Comparison of ENCODE assay signal across 14 cellular contexts in the genomic region with DNA sequence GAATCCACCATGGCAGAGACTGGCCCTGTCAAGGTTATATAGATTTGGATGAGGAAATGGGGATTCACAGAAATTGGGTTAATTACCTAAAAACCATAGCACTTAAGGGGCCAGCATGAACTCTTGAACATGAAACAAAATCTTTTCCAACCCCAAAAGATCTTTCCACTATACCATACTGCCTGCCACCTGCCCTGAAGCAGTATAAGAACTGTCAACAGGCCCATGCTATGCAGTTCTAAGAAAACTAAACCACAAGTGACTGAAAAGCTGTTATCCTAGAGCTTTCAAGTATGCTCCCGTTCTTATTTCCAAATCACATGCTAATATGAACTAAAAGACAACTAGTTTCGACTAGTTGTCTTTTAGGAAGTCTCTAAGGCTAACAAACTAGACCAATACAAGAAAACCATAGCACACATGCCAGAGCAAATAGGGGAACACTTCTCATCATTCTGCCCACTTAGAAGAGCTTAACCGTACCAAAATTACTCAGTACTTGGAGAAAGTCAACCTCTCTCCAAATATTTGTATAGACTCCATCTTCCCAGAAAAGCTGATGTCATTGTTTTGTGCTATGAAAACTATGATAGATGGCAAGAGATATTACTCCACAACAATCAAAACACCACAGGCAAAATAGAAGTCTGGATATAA. TPM values are rescaled to one million over a fixed set of nuclear protein-coding genes. Genes with fewer than 3 reads are reported as not detected.
DNase-seq lines count a peak whose midpoint lies in the region; ATAC-seq and TF ChIP-seq lines count a peak whose summit lies in the region.
"Had no signal": no experiment of that assay in that cellular context is flagged by ENCODE, and none has a peak within 500 bp of the region (broad histone marks: within the 10 kb centered on the region; RNA-seq: fewer than 3 reads in every experiment).

No MANE protein-coding gene starts in this region.

- H3K36me3 ChIP-seq in esophagus squamous epithelium (peaks cover 0 to 53% (median 7%) of the 10 kb centered on the region in 3 donors), SK-N-SH (replicated peaks in 1 of 2; ENCODE audit: control insufficient read depth in 1 of 2, insufficient read depth in 2 of 2, low read length in 1 of 2) (peaks cover 39 to 51% of the 10 kb centered on the region in 2 experiments)

- POLR2A ChIA-PET in SK-N-SH (lab: Yijun Ruan, JAX): no interaction called here

- no peak overlapping the region for H3K4me3 ChIP-seq in esophagus squamous epithelium
- H3K4me3 ChIP-seq in SK-N-SH (ENCODE audit: low read depth in 2 of 2, low read length in 1 of 2): no peak overlapping the region
- H3K4me3 ChIP-seq: coronary artery, lung had no signal

- CTCF ChIA-PET in activated naive CD4-positive, alpha-beta T cell treated with anti-CD3 and anti-CD28 coated beads, Interleukin-2, amount 10 ng/mL, durations not matched to agents 7 days and 5 days (lab: Charles Lee): interaction anchor here (1.0 kb wide), 1 partner anchor 90 kb away, joined by 7 read pairs; no protein-coding TSS in a partner anchor
- CTCF ChIA-PET in SK-N-SH (lab: Yijun Ruan, JAX): interaction anchor here (1.0 to 2.3 kb wide), 2 partner anchors 11 to 68 kb away, joined by 3 to 7 read pairs; no protein-coding TSS in a partner anchor

- no peak overlapping the region for H3K4me3 Mint-ChIP-seq in activated naive CD4-positive, alpha-beta T cell treated with anti-CD3 and anti-CD28 coated beads, Interleukin-2, amount 10 ng/mL, durations not matched to agents 7 days and 5 days
- H3K4me3 Mint-ChIP-seq in T-helper 2 cell treated with Interferon-gamma antibody and Interleukin-4, amounts not matched to agents 5 μg/mL and 100 μg/mL, for 36 hours: peak overlapping the region; percentile 7
- H3K4me3 Mint-ChIP-seq: CD8-positive, alpha-beta memory T cell had no signal

- peaks cover 50% of the 10 kb centered on the region for H3K36me3 Mint-ChIP-seq in activated naive CD4-positive, alpha-beta T cell treated with anti-CD3 and anti-CD28 coated beads, Interleukin-2, amount 10 ng/mL, durations not matched to agents 7 days and 5 days
- peaks cover 53% of the 10 kb centered on the region for H3K36me3 Mint-ChIP-seq in T-helper 2 cell treated with Interferon-gamma antibody and Interleukin-4, amounts not matched to agents 5 μg/mL and 100 μg/mL, for 36 hours (ENCODE audit: low read depth)

- H4K20me1 ChIP-seq in SK-N-SH (ENCODE audit: insufficient read depth): no peaks in the 10 kb centered on the region

- peak; percentile 13 for ATAC-seq in esophagus mucosa
- ATAC-seq in GM21360 (IDR thresholded peaks at IDR 0.05; ENCODE audit: unreplicated experiment): no peak

- no peak overlapping the region for H3K4me2 ChIP-seq in SK-N-SH

- peaks cover 5% of the 10 kb centered on the region for H3F3A ChIP-seq in SK-N-SH (replicated peaks; ENCODE audit: insufficient read depth)

- H3K9me3 Mint-ChIP-seq in activated naive CD4-positive, alpha-beta T cell treated with anti-CD3 and anti-CD28 coated beads, Interleukin-2, amount 10 ng/mL, durations not matched to agents 7 days and 5 days: no peaks in the 10 kb centered on the region
- H3K9me3 Mint-ChIP-seq in T-helper 2 cell treated with Interferon-gamma antibody and Interleukin-4, amounts not matched to agents 5 μg/mL and 100 μg/mL, for 36 hours: no peaks in the 10 kb centered on the region
- H3K9me3 Mint-ChIP-seq: CD8-positive, alpha-beta memory T cell had no signal

- peaks cover 44% of the 10 kb centered on the region for H3K4me1 Mint-ChIP-seq in activated naive CD4-positive, alpha-beta T cell treated with anti-CD3 and anti-CD28 coated beads, Interleukin-2, amount 10 ng/mL, durations not matched to agents 7 days and 5 days
- peaks cover 49% of the 10 kb centered on the region for H3K4me1 Mint-ChIP-seq in T-helper 2 cell treated with Interferon-gamma antibody and Interleukin-4, amounts not matched to agents 5 μg/mL and 100 μg/mL, for 36 hours (ENCODE audit: low read depth)

- no peak overlapping the region for H3K27ac ChIP-seq in esophagus squamous epithelium
- H3K27ac ChIP-seq in SK-N-SH (ENCODE audit: low read depth in 2 of 2, low read length in 1 of 2): no peak overlapping the region
- H3K27ac ChIP-seq: coronary artery had no signal

- no peak for TF ChIP-seq RAD21 in SK-N-SH (IDR thresholded peaks at IDR 0.05; ENCODE audit: low read length)

- TF ChIP-seq POLR2A in esophagus squamous epithelium (IDR thresholded peaks at IDR 0.05): no peak

- peak; percentile 33 for DNase-seq in activated naive CD4-positive, alpha-beta T cell treated with anti-CD3 and anti-CD28 coated beads, Interleukin-2, amount 10 ng/mL, durations not matched to agents 7 days and 5 days
- no peak for DNase-seq in activated naive CD4-positive, alpha-beta T cell treated with Interleukin-2 at 50 U/mL for 16 hours
- peak; percentile 18 for DNase-seq in T-helper 2 cell treated with Interferon-gamma antibody and Interleukin-4, amounts not matched to agents 5 μg/mL and 100 μg/mL, for 36 hours (ENCODE audit: low spot score)
- DNase-seq in esophagus squamous epithelium (lab: John Stamatoyannopoulos, UW): no peak
- no peak for DNase-seq in SK-N-SH
- DNase-seq: CD8-positive, alpha-beta memory T cell; NCI-H1092 treated with DMSO at 0.1 percent for 48 hours; NCI-H510A treated with DMSO at 0.1 percent for 48 hours; stimulated activated CD4-positive, alpha-beta T cell treated with anti-CD3 and anti-CD28 coated beads, Interleukin-12 subunit alpha, Interleukin-12 subunit beta, amount 100 ng/mL, for 4 hours; stimulated activated CD8-positive, alpha-beta memory T cell treated with anti-CD3 and anti-CD28 coated beads, Interleukin-4, amount 100 ng/mL, for 48 hours had no signal

- intact Hi-C loops in esophagus squamous epithelium (cut with DNase I): no loop called here

- no peaks in the 10 kb centered on the region for H3K79me2 ChIP-seq in SK-N-SH (ENCODE audit: insufficient read depth)

- 33 to 52% methylated on average over 3 of the region's 3 CpGs for WGBS in esophagus squamous epithelium, 2 donors
- WGBS in SK-N-SH (ENCODE audit: low lambda C conversion rate): 95% methylated on average over 3 of the region's 3 CpGs

- H3K27me3 ChIP-seq in esophagus squamous epithelium: no peaks in the 10 kb centered on the region
- no peaks in the 10 kb centered on the region for H3K27me3 ChIP-seq in SK-N-SH (ENCODE audit: insufficient read depth)

- no peaks in the 10 kb centered on the region for H3K9me2 ChIP-seq in SK-N-SH

- no peak overlapping the region for H2AFZ ChIP-seq in SK-N-SH (ENCODE audit: low read depth)

- no peak for TF ChIP-seq EP300 in SK-N-SH (IDR thresholded peaks at IDR 0.05; ENCODE audit: borderline replicate concordance in 1 of 2, low read depth in 1 of 2, low read length in 1 of 2)

- no peak overlapping the region for H3K9ac ChIP-seq in SK-N-SH

- H3K27ac Mint-ChIP-seq in activated naive CD4-positive, alpha-beta T cell treated with anti-CD3 and anti-CD28 coated beads, Interleukin-2, amount 10 ng/mL, durations not matched to agents 7 days and 5 days: peak overlapping the region; percentile 85
- H3K27ac Mint-ChIP-seq in T-helper 2 cell treated with Interferon-gamma antibody and Interleukin-4, amounts not matched to agents 5 μg/mL and 100 μg/mL, for 36 hours: peak overlapping the region; percentile 62

- H3K9me3 ChIP-seq in esophagus squamous epithelium: no peaks in the 10 kb centered on the region
- H3K9me3 ChIP-seq in SK-N-SH: no peaks in the 10 kb centered on the region

- TF ChIP-seq CTCF in esophagus squamous epithelium (IDR thresholded peaks at IDR 0.05) (no peak), SK-N-SH (IDR thresholded peaks at IDR 0.05) (no peak)

- no peaks in the 10 kb centered on the region for H3K4me1 ChIP-seq in esophagus squamous epithelium
- no peaks in the 10 kb centered on the region for H3K4me1 ChIP-seq in SK-N-SH (ENCODE audit: control insufficient read depth in 1 of 2, insufficient read depth in 2 of 2, low read depth in 1 of 2, low read length in 1 of 2)

- peaks cover 7% of the 10 kb centered on the region for H3K27me3 Mint-ChIP-seq in activated naive CD4-positive, alpha-beta T cell treated with anti-CD3 and anti-CD28 coated beads, Interleukin-2, amount 10 ng/mL, durations not matched to agents 7 days and 5 days
- no peaks in the 10 kb centered on the region for H3K27me3 Mint-ChIP-seq in T-helper 2 cell treated with Interferon-gamma antibody and Interleukin-4, amounts not matched to agents 5 μg/mL and 100 μg/mL, for 36 hours (ENCODE audit: low read depth)
- H3K27me3 Mint-ChIP-seq: CD8-positive, alpha-beta memory T cell had no signal

TF ChIP-seq in SK-N-SH, 30 proteins besides CTCF, POLR2A, EP300 and RAD21:
- TF ChIP-seq JUND (IDR thresholded peaks at IDR 0.05): no peak

RNA-seq across cellular contexts. Expression of gene HSPH1, which starts 27.5 kb away (rescaled TPM):
- total RNA-seq in esophagus mucosa (61.5 TPM), esophagus squamous epithelium (10 to 100 TPM; 29.3 to 86.1 (median 34.9) TPM)
- polyA plus RNA-seq in SK-N-SH (2012; rRNA removed): 30.4 and 32.8 TPM in 2 replicates
- 36.7 and 50.8 TPM in 2 replicates for polyA plus RNA-seq in SK-N-SH (2012; cell fraction: cytosol; rRNA removed)
- polyA plus RNA-seq in SK-N-SH (2012; cell fraction: nucleus; rRNA removed): 35.3 and 53.9 TPM in 2 replicates

Comparison
In these comparisons a context has a peak if more than half of its experiments do, and no peak if none do; other contexts are left out.
1. DNase-seq: peak in activated naive CD4-positive, alpha-beta T cell treated with anti-CD3 and anti-CD28 coated beads, Interleukin-2, amount 10 ng/mL, durations not matched to agents 7 days and 5 days (single experiment) and T-helper 2 cell treated with Interferon-gamma antibody and Interleukin-4, amounts not matched to agents 5 μg/mL and 100 μg/mL, for 36 hours (single experiment); none in activated naive CD4-positive, alpha-beta T cell treated with Interleukin-2 at 50 U/mL for 16 hours (single experiment), esophagus squamous epithelium (single experiment) and SK-N-SH (single experiment).